In genomic region chr19:57527136-57527881, GRCh38 we compare ENCODE assay signal across 1 cellular context.
TF ChIP-seq lines count a peak whose summit lies in the region.

Gene ZNF549 (plus strand): TSS chr19:57527356. CDS start chr19:57527574, 218 bp downstream.

TF ChIP-seq in HepG2, 621 proteins besides CTCF, POLR2A, EP300 and RAD21 (continued from another document and continues in another):
- TF ChIP-seq ZNF280D (CRISPR knock-in tag; IDR thresholded peaks at IDR 0.05), result no peak
- TF ChIP-seq GLI4 (CRISPR knock-in tag; IDR thresholded peaks at IDR 0.05; ENCODE audit: borderline replicate concordance), result no peak
- no peak for TF ChIP-seq HNF4G (IDR thresholded peaks at IDR 0.05; ENCODE audit: borderline replicate concordance, low read depth, low read length)
- TF ChIP-seq HNF4G (CRISPR knock-in tag; IDR thresholded peaks at IDR 0.05; ENCODE audit: borderline replicate concordance, low read depth), result peak; percentile 21; the same call in 1 of the 2 replicates
- peak; percentile 91 for TF ChIP-seq HNRNPLL (IDR thresholded peaks at IDR 0.05; ENCODE audit: low read depth, low read length, poor library complexity, severe bottlenecking)
- no peak for TF ChIP-seq CHD4 (IDR thresholded peaks at IDR 0.05; ENCODE audit: borderline replicate concordance, low read length)
- no peak for TF ChIP-seq TEAD2 (CRISPR knock-in tag; IDR thresholded peaks at IDR 0.05)
- TF ChIP-seq HDAC2 (CRISPR knock-in tag; IDR thresholded peaks at IDR 0.05), result peak; percentile 67; the same call in 1 of the 2 replicates
- peak; percentile 22; the same call in 1 of the 2 replicates for TF ChIP-seq ETV6 (CRISPR knock-in tag; conservative IDR thresholded peaks at IDR 0.05)
- no peak for TF ChIP-seq RORA (CRISPR knock-in tag; IDR thresholded peaks at IDR 0.05)
- 0 out of 2 replicates have a peak, but pooled peaks have one; percentile 56 for TF ChIP-seq ZNF142 (CRISPR knock-in tag; IDR thresholded peaks at IDR 0.05)
- TF ChIP-seq ATF3 (CRISPR knock-in tag; IDR thresholded peaks at IDR 0.05), result no peak
- TF ChIP-seq ZNF558 (CRISPR knock-in tag; IDR thresholded peaks at IDR 0.05; ENCODE audit: borderline replicate concordance), result no peak
- TF ChIP-seq MXD3 (CRISPR knock-in tag; IDR thresholded peaks at IDR 0.05), result peak; percentile 96
- TF ChIP-seq ZNF597 (CRISPR knock-in tag; IDR thresholded peaks at IDR 0.05), result no peak
- no peak for TF ChIP-seq ZNF432 (CRISPR knock-in tag; IDR thresholded peaks at IDR 0.05; ENCODE audit: borderline replicate concordance)
- TF ChIP-seq ZBED4 (CRISPR knock-in tag; IDR thresholded peaks at IDR 0.05; ENCODE audit: borderline replicate concordance), result peak; percentile 92
- no peak for TF ChIP-seq ZBTB43 (CRISPR knock-in tag; conservative IDR thresholded peaks at IDR 0.05)
- no peak for TF ChIP-seq ARID2 (CRISPR knock-in tag; IDR thresholded peaks at IDR 0.05; ENCODE audit: borderline replicate concordance)
- no peak for TF ChIP-seq PPARG (CRISPR knock-in tag; conservative IDR thresholded peaks at IDR 0.05)
- no peak for TF ChIP-seq STAT5B (CRISPR knock-in tag; IDR thresholded peaks at IDR 0.05)
- TF ChIP-seq FOXP4 (CRISPR knock-in tag; IDR thresholded peaks at IDR 0.05), result 0 out of 2 replicates have a peak, but pooled peaks have one; percentile 14
- TF ChIP-seq GABPA (IDR thresholded peaks at IDR 0.05; ENCODE audit: low read depth, low read length), result peak; percentile 97
- peak; percentile 98 for TF ChIP-seq GABPA (CRISPR knock-in tag; IDR thresholded peaks at IDR 0.05; ENCODE audit: low read depth)
- TF ChIP-seq ZNF564 (CRISPR knock-in tag; IDR thresholded peaks at IDR 0.05), result peak; percentile 61; the same call in 1 of the 2 replicates
- TF ChIP-seq UBTF (CRISPR knock-in tag; IDR thresholded peaks at IDR 0.05), result peak; percentile 98
- no peak for TF ChIP-seq SCMH1 (CRISPR knock-in tag; IDR thresholded peaks at IDR 0.05; ENCODE audit: borderline replicate concordance)
- TF ChIP-seq SRF (IDR thresholded peaks at IDR 0.05; ENCODE audit: low read depth, low read length), result 0 out of 2 replicates have a peak, but pooled peaks have one; percentile 20
- peak; percentile 89 for TF ChIP-seq MAX (IDR thresholded peaks at IDR 0.05)
- no peak for TF ChIP-seq ZNF770 (CRISPR knock-in tag; IDR thresholded peaks at IDR 0.05)
- TF ChIP-seq ZNF468 (CRISPR knock-in tag; IDR thresholded peaks at IDR 0.05), result 0 out of 2 replicates have a peak, but pooled peaks have one; percentile 51
